Comparison of ENCODE assay signal across 18 cellular contexts in genomic region chr12:80590085-80590484, GRCh38.
"Had no signal": no experiment of that assay in that cellular context is flagged by ENCODE, and none has a peak within 500 bp of the region (broad histone marks: within the 10 kb centered on the region; RNA-seq: fewer than 3 reads in every experiment).

No MANE protein-coding gene starts in this region.

- ATAC-seq: heart right ventricle, psoas muscle, sciatic nerve had no signal

- H3K4me3 Mint-ChIP-seq: activated B cell treated with CpG ODN at 0.5 μM for 24 hours; activated CD4-positive, alpha-beta T cell treated with anti-CD3 and anti-CD28 coated beads, Interleukin-2, amount 10 ng/mL, durations not matched to agents 24 days and 14 days; activated naive CD4-positive, alpha-beta T cell treated with anti-CD3 and anti-CD28 coated beads for 36 hours; brain; dendritic cell treated with granulocyte-macrophage colony-stimulating factor and Interleukin-4, amounts not matched to agents 40 ng/mL and 50 ng/mL, for 4 days; nephron progenitor cell; T-helper 1 cell treated with Interleukin-12 subunit alpha and Interleukin-12 subunit beta and Interleukin-4 antibody, amounts not matched to agents 30 μg/mL and 1 μg/mL, for 36 hours had no signal

- H3K27me3 Mint-ChIP-seq: activated B cell treated with CpG ODN at 0.5 μM for 24 hours; activated CD4-positive, alpha-beta T cell treated with anti-CD3 and anti-CD28 coated beads, Interleukin-2, amount 10 ng/mL, durations not matched to agents 24 days and 14 days; brain; dendritic cell treated with granulocyte-macrophage colony-stimulating factor and Interleukin-4, amounts not matched to agents 40 ng/mL and 50 ng/mL, for 4 days had no signal

- H3K4me3 ChIP-seq: heart right ventricle, left ventricle myocardium inferior, psoas muscle, upper lobe of left lung had no signal

- H3K4me1 Mint-ChIP-seq: activated B cell treated with CpG ODN at 0.5 μM for 24 hours; activated CD4-positive, alpha-beta T cell treated with anti-CD3 and anti-CD28 coated beads, Interleukin-2, amount 10 ng/mL, durations not matched to agents 24 days and 14 days; brain had no signal

- DNase-seq: activated B cell treated with CpG ODN at 0.5 μM for 24 hours; activated CD4-positive, alpha-beta T cell treated with anti-CD3 and anti-CD28 coated beads, Interleukin-2, amount 10 ng/mL, durations not matched to agents 24 days and 14 days; activated naive CD4-positive, alpha-beta T cell treated with anti-CD3 and anti-CD28 coated beads for 36 hours; cerebellar nuclear complex; foreskin melanocyte; heart right ventricle; kidney; left ventricle myocardium inferior; mesendoderm; nephron progenitor cell; psoas muscle; stimulated activated CD4-positive, alpha-beta T cell treated with anti-CD3 and anti-CD28 coated beads, Interleukin-12 subunit alpha, Interleukin-12 subunit beta, amount 100 ng/mL, for 4 hours; stimulated activated naive CD4-positive, alpha-beta T cell; upper lobe of left lung had no signal

- H3K9me3 Mint-ChIP-seq: activated B cell treated with CpG ODN at 0.5 μM for 24 hours; activated CD4-positive, alpha-beta T cell treated with anti-CD3 and anti-CD28 coated beads, Interleukin-2, amount 10 ng/mL, durations not matched to agents 24 days and 14 days; dendritic cell treated with granulocyte-macrophage colony-stimulating factor and Interleukin-4, amounts not matched to agents 40 ng/mL and 50 ng/mL, for 4 days had no signal

- H3K27ac Mint-ChIP-seq: activated B cell treated with CpG ODN at 0.5 μM for 24 hours; activated CD4-positive, alpha-beta T cell treated with anti-CD3 and anti-CD28 coated beads, Interleukin-2, amount 10 ng/mL, durations not matched to agents 24 days and 14 days; activated naive CD4-positive, alpha-beta T cell treated with anti-CD3 and anti-CD28 coated beads for 36 hours; brain; dendritic cell treated with granulocyte-macrophage colony-stimulating factor and Interleukin-4, amounts not matched to agents 40 ng/mL and 50 ng/mL, for 4 days; nephron progenitor cell; T-helper 1 cell treated with Interleukin-12 subunit alpha and Interleukin-12 subunit beta and Interleukin-4 antibody, amounts not matched to agents 30 μg/mL and 1 μg/mL, for 36 hours had no signal
